Comparison of ENCODE assay signal across 22 cellular contexts in the genomic region with DNA sequence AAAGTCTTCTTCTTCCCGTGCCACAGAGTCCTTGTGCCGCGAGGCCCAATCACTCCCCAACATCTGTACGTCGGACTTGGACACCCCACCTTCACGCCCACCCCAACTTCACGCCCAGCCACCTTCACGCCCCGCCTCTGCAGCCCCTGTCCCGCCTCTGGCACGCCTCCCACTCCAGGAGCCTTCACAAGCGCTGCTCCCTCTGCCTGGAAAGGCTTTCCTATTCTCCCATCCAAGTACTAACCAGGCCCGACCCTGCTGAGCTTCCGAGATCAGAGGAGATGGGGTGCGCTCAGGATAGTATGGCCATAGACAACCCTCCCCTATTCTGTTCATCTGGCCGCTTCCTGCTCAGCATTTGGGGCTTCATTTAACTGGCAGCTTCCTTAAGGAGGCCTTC.
"Had no signal": no experiment of that assay in that cellular context is flagged by ENCODE, and none has a peak within 500 bp of the region (broad histone marks: within the 10 kb centered on the region; RNA-seq: fewer than 3 reads in every experiment).

No MANE protein-coding gene starts in this region.

- H3K4me3 ChIP-seq: adrenal gland, breast epithelium, esophagus muscularis mucosa, heart right ventricle, mucosa of descending colon, sigmoid colon, spleen, thoracic aorta had no signal

- H3K9me3 ChIP-seq: adrenal gland, breast epithelium, esophagus muscularis mucosa, heart right ventricle, mucosa of descending colon, sigmoid colon, spleen, thoracic aorta had no signal

- H3K27me3 ChIP-seq: adrenal gland, breast epithelium, sigmoid colon, spleen had no signal

- DNase-seq: activated CD4-positive, alpha-beta T cell treated with anti-CD3 and anti-CD28 coated beads, Interleukin-2, amount 50 U/mL, for 1 hour; activated CD4-positive, CD25-positive, alpha-beta regulatory T cell treated with anti-CD3 and anti-CD28 coated beads, Interleukin-2, amount 50 U/mL, for 72 hours; activated CD8-positive, alpha-beta memory T cell treated with anti-CD3 and anti-CD28 coated beads for 24 hours; activated CD8-positive, alpha-beta memory T cell treated with anti-CD3 and anti-CD28 coated beads, Interleukin-2, amount 50 U/mL, for 48 hours; activated gamma-delta T cell; activated T-cell treated with anti-CD3 and anti-CD28 coated beads, Interleukin-2, amount 50 U/mL, for 48 hours; adrenal gland; cerebellar nuclear complex; cortex of kidney; effector CD4-positive, alpha-beta T cell; heart right ventricle; left ventricle myocardium superior; mucosa of descending colon; naive B cell; sigmoid colon; spleen; stimulated activated naive B cell treated with anti-CD40 and anti-IgM and Interleukin-4, amounts not matched to agents 10 μg/mL and 1 μg/mL and 100 μg/mL, for 72 hours; T-helper 9 cell had no signal

- ATAC-seq: mucosa of descending colon; stimulated activated naive B cell treated with anti-CD40 and anti-IgM and Interleukin-4, amounts not matched to agents 10 μg/mL and 1 μg/mL and 100 μg/mL, for 72 hours had no signal

- H3K4me1 ChIP-seq: breast epithelium, esophagus muscularis mucosa, sigmoid colon had no signal

- H3K27ac ChIP-seq: esophagus muscularis mucosa, parathyroid adenoma, sigmoid colon, thoracic aorta had no signal

- H3K36me3 ChIP-seq: adrenal gland, breast epithelium, esophagus muscularis mucosa, heart right ventricle, sigmoid colon, spleen, thoracic aorta had no signal
